8 cellular contexts compared by ENCODE assay signal in genomic region chr19:55339225-55340143, GRCh38. TPM values are rescaled to one million over a fixed set of nuclear protein-coding genes. Genes with fewer than 3 reads are reported as not detected.
DNase-seq lines count a peak whose midpoint lies in the region; ATAC-seq and TF ChIP-seq lines count a peak whose summit lies in the region.

TSS of gene KMT5C (plus strand) at chr19:55339876. CDS start at chr19:55341937, 2,061 bp downstream.

- POLR2A ChIA-PET in AG04449 (lab: Yijun Ruan, JAX) = interaction anchor here (0.6 to 1.6 kb wide), 11 partner anchors 9 to 80 kb away, joined by 3 to 18 read pairs (median 4); partner anchors contain the start of genes GARIN5B, HSPBP1, IL11 and PPP6R1

- intact Hi-C loops in mammary epithelial cell (cut with micrococcal nuclease) = loop anchor here (1.0 to 10.0 kb wide), 6 partner anchors 37 to 315 kb away; partner anchors contain the start of genes HSPBP1, PPP6R1, RPL28 and TMEM238

- peak within 1 kb of the TSS; percentile 93 for H3K4me2 ChIP-seq in mammary epithelial cell (ENCODE audit: insufficient read depth, low read depth, low read length)

- peak within 1 kb of the TSS; percentile 95 for H3K27ac ChIP-seq in WERI-Rb-1
- peak within 1 kb of the TSS; percentile 99 for H3K27ac ChIP-seq in mammary epithelial cell (ENCODE audit: insufficient read depth, low read depth, low read length)
- peak within 1 kb of the TSS; percentile 48 for H3K27ac ChIP-seq in iPS-20b (ENCODE audit: low read length)
- peak within 1 kb of the TSS; percentile 77 to 99 (median 96) for H3K27ac ChIP-seq in skin epidermis

- peaks cover 18% of the 10 kb centered on the region for H3K79me2 ChIP-seq in mammary epithelial cell (ENCODE audit: insufficient read depth, low read length)

- H3K4me1 ChIP-seq in mammary epithelial cell (ENCODE audit: insufficient read depth, low read length) = peaks cover 50% of the 10 kb centered on the region
- H3K4me1 ChIP-seq in iPS-20b (ENCODE audit: insufficient read depth, low read length) = peaks cover 5% of the 10 kb centered on the region; the same call in 1 of the 2 replicates

- peak; percentile 91 for ATAC-seq in GM18873 (IDR thresholded peaks at IDR 0.05; ENCODE audit: low FRiP score, unreplicated experiment)
- peak; percentile 74 for ATAC-seq in HG03139 (IDR thresholded peaks at IDR 0.05; ENCODE audit: unreplicated experiment)

- H3K36me3 ChIP-seq in WERI-Rb-1 = peaks cover 27% of the 10 kb centered on the region
- no peaks in the 10 kb centered on the region for H3K36me3 ChIP-seq in mammary epithelial cell (ENCODE audit: insufficient read depth, low read length)
- H3K36me3 ChIP-seq in iPS-20b (ENCODE audit: insufficient read depth, low read depth, low read length) = peaks cover 22% of the 10 kb centered on the region

- no peaks in the 10 kb centered on the region for H4K20me1 ChIP-seq in mammary epithelial cell (ENCODE audit: insufficient read depth, low read length)

- H2AFZ ChIP-seq in mammary epithelial cell (ENCODE audit: low read depth, low read length) = peak within 1 kb of the TSS; percentile 48

- dilution Hi-C loops in mammary epithelial cell (cut with HindIII; ENCODE audit: low sequenced_read_pairs) = no loop called here

- CTCF ChIA-PET in AG04449 (lab: Yijun Ruan, JAX) (interaction anchor here (1.0 to 3.4 kb wide), 11 partner anchors 9 to 128 kb away, joined by 3 to 27 read pairs (median 5); no protein-coding TSS in a partner anchor), mammary epithelial cell (lab: Charles Lee; ENCODE audit: low non-redundant PET) (interaction anchor here (0.5 to 1.6 kb wide), 8 partner anchors 17 to 180 kb away, joined by 3 to 9 read pairs (median 4); partner anchors contain the start of gene ISOC2)

- H3K4me3 ChIP-seq in AG04449 (ENCODE audit: low read depth, low read length) (peak within 1 kb of the TSS; percentile 74), WERI-Rb-1 (ENCODE audit: low read depth, low read length) (peak within 1 kb of the TSS; percentile 93), mammary epithelial cell (replicated peaks in 1 of 3; ENCODE audit: insufficient read depth in 1 of 3, low read depth in 2 of 3, low read length in 3 of 3) (peak within 1 kb of the TSS; percentile 48 to 83 (median 61)), iPS-20b (ENCODE audit: low read length) (peak within 1 kb of the TSS; percentile 87), skin epidermis (peak within 1 kb of the TSS; percentile 49 to 88 (median 74))

- DNase-seq in AG04449 (ENCODE audit: low read depth, low spot score) (peak; percentile 100), NCI-H2227 (lab: John Stamatoyannopoulos, UW; ENCODE audit: unreplicated experiment) (peak; percentile 100), WERI-Rb-1 (peak; percentile 100), mammary epithelial cell (peak; percentile 100)

- in situ Hi-C loops in mammary epithelial cell (cut with MboI; ENCODE audit: low sequenced_read_pairs in 2 of 2) = no loop called here

- no peaks in the 10 kb centered on the region for H3K9me3 ChIP-seq in WERI-Rb-1 (ENCODE audit: severe bottlenecking)
- H3K9me3 ChIP-seq in mammary epithelial cell (replicated peaks; ENCODE audit: insufficient read depth, low read length) = no peaks in the 10 kb centered on the region
- H3K9me3 ChIP-seq in iPS-20b (ENCODE audit: insufficient read depth, low read depth, low read length) = no peaks in the 10 kb centered on the region

- BruUV-seq in mammary epithelial cell (replicated peaks; lab: Mats Ljungman, UMichigan) = no TSS peak

- WGBS in mammary epithelial cell (ENCODE audit: low coverage, missing lambda C conversion rate) = 1% methylated on average over 32 of the region's 84 CpGs

- H3K9ac ChIP-seq in mammary epithelial cell (ENCODE audit: insufficient read depth, low read length) (peak within 1 kb of the TSS; percentile 99), iPS-20b (ENCODE audit: low read depth, low read length) (peak within 1 kb of the TSS; percentile 87)

- TF ChIP-seq CTCF in AG04449 (IDR thresholded peaks at IDR 0.05; ENCODE audit: insufficient read depth, low read length, missing control alignments) (peak; percentile 47), WERI-Rb-1 (IDR thresholded peaks at IDR 0.05; ENCODE audit: low read depth, low read length) (no peak), mammary epithelial cell (conservative IDR thresholded peaks at IDR 0.05 in 1 of 2, IDR thresholded peaks at IDR 0.05 in 1 of 2; ENCODE audit: extremely low read depth in 1 of 2, insufficient read depth in 1 of 2, low read depth in 1 of 2, low read length in 2 of 2) (peak in 1 of 2 donors; percentile 46)

- H3K27me3 ChIP-seq in WERI-Rb-1 (ENCODE audit: insufficient read depth, low read depth, severe bottlenecking) = no peaks in the 10 kb centered on the region
- no peaks in the 10 kb centered on the region for H3K27me3 ChIP-seq in mammary epithelial cell (ENCODE audit: insufficient read depth, low read length)
- no peaks in the 10 kb centered on the region; the same call in 1 of the 2 replicates for H3K27me3 ChIP-seq in iPS-20b (ENCODE audit: insufficient read depth, low read length)

RNA-seq across cellular contexts. Expression of gene KMT5C, which starts in this region (rescaled TPM):
- 10 to 100 TPM; 15.6 to 18.8 TPM for total RNA-seq in mammary epithelial cell
- polyA plus RNA-seq in mammary epithelial cell = 8.4 TPM
- 9.0 TPM for polyA minus RNA-seq in mammary epithelial cell

Comparison
In these comparisons a context has a peak if more than half of its experiments do, and no peak if none do; other contexts are left out.
1. Peak in every context shown above with its lines: DNase-seq, ATAC-seq, H3K4me3 ChIP-seq and H3K27ac ChIP-seq.
2. H3K27ac ChIP-seq: peak in every context shown above with its lines; median percentile 99 in mammary epithelial cell; 96 in skin epidermis; 95 in WERI-Rb-1; 48 in iPS-20b.